In genomic region chr4:43238556-43238955, GRCh38 we compare ENCODE assay signal across 20 cellular contexts.
DNase-seq lines count a peak whose midpoint lies in the region; ATAC-seq and TF ChIP-seq lines count a peak whose summit lies in the region.
"Had no signal": no experiment of that assay in that cellular context is flagged by ENCODE, and none has a peak within 500 bp of the region (broad histone marks: within the 10 kb centered on the region; RNA-seq: fewer than 3 reads in every experiment).

No MANE protein-coding gene starts in this region.

- DNase-seq in Ammon's horn (ENCODE audit: low spot score) (peak; percentile 53), medulla oblongata (ENCODE audit: extremely low spot score) (peak; percentile 62), putamen (ENCODE audit: low spot score) (peak; percentile 1), Right ventricle myocardium superior (no peak)
- DNase-seq: 8988T; ACHN; AML-193; Calu3; CD4-positive, alpha-beta memory T cell; COR-L47; DMS53; DMS79 treated with DMSO at 0.1 percent for 48 hours; GF-D8; H9 had no signal

- no peaks in the 10 kb centered on the region for H3K27me3 Mint-ChIP-seq in brain
- H3K27me3 Mint-ChIP-seq: CD4-positive, alpha-beta memory T cell had no signal

- no peak overlapping the region for H3K4me3 Mint-ChIP-seq in brain
- H3K4me3 Mint-ChIP-seq: CD4-positive, alpha-beta memory T cell; GM23338; H9 had no signal

- ATAC-seq in GM18858 (IDR thresholded peaks at IDR 0.05; ENCODE audit: unreplicated experiment), result no peak
- ATAC-seq in GM18517 (IDR thresholded peaks at IDR 0.05; ENCODE audit: unreplicated experiment), result no peak
- no peak for ATAC-seq in Right ventricle myocardium superior (ENCODE audit: poor library complexity)
- ATAC-seq: A549, GM23338, HCT116 had no signal

- intact Hi-C loops in Right ventricle myocardium superior (cut with DNase I), result no loop called here

- peaks cover 0 to 3% (median 0%) of the 10 kb centered on the region in 5 experiments for H3K9me3 Mint-ChIP-seq in brain
- H3K9me3 Mint-ChIP-seq: GM23338, H9 had no signal

- H3K36me3 Mint-ChIP-seq in brain, result no peaks in the 10 kb centered on the region
- H3K36me3 Mint-ChIP-seq: CD4-positive, alpha-beta memory T cell had no signal

- TF ChIP-seq CTCF in brain (conservative IDR thresholded peaks at IDR 0.05), result no peak

- H3K27ac Mint-ChIP-seq in brain, result peak overlapping the region in 3 of 5 experiments; percentile 9 to 61 (median 30)
- H3K27ac Mint-ChIP-seq: CD4-positive, alpha-beta memory T cell; GM23338 had no signal

- peaks cover 11% of the 10 kb centered on the region for H3K4me1 Mint-ChIP-seq in brain
- H3K4me1 Mint-ChIP-seq: CD4-positive, alpha-beta memory T cell; GM23338 had no signal
